ENCODE assay signal across 8 cellular contexts in genomic region chr10:124565565-124566221, GRCh38.
DNase-seq lines count a peak whose midpoint lies in the region; TF ChIP-seq lines count a peak whose summit lies in the region.
"Had no signal": no experiment of that assay in that cellular context is flagged by ENCODE, and none has a peak within 500 bp of the region (broad histone marks: within the 10 kb centered on the region; RNA-seq: fewer than 3 reads in every experiment).

No MANE protein-coding gene starts in this region.

- H3K4me1 Mint-ChIP-seq in H9, result peaks cover 14 to 15% of the 10 kb centered on the region in 2 experiments
- no peaks in the 10 kb centered on the region for H3K4me1 Mint-ChIP-seq in activated CD4-positive, alpha-beta memory T cell treated with anti-CD3 and anti-CD28 coated beads, Interleukin-2, amount 10 ng/mL, durations not matched to agents 7 days and 5 days

- H3K9me3 ChIP-seq in H9 (ENCODE audit: control insufficient read depth, low read depth, low read length), result no peaks in the 10 kb centered on the region
- H3K9me3 ChIP-seq in skeletal muscle tissue (ENCODE audit: control insufficient read depth in 3 of 3, low read length in 3 of 3), result no peaks in the 10 kb centered on the region

- no CpG with 5 or more reads among the region's 27 CpGs for WGBS in H9 (ENCODE audit: extremely low coverage, insufficient read length, low lambda C conversion rate)

- H3K27ac Mint-ChIP-seq in H9, result peak overlapping the region in 1 of 3 experiments; percentile 53; a peak in 2 of 7 replicates
- no peak overlapping the region for H3K27ac Mint-ChIP-seq in activated CD4-positive, alpha-beta memory T cell treated with anti-CD3 and anti-CD28 coated beads, Interleukin-2, amount 10 ng/mL, durations not matched to agents 7 days and 5 days

- no peak overlapping the region for H3T11ph ChIP-seq in H9 (ENCODE audit: low read length)

- CTCF ChIA-PET in activated CD4-positive, alpha-beta memory T cell treated with anti-CD3 and anti-CD28 coated beads, Interleukin-2, amount 10 ng/mL, durations not matched to agents 7 days and 5 days (lab: Charles Lee), result interaction anchor here (1.5 kb wide), 1 partner anchor 20 kb away, joined by 3 read pairs; no protein-coding TSS in a partner anchor

- H3K4me1 ChIP-seq in H9 (ENCODE audit: insufficient read depth, low read length) (peaks cover 6% of the 10 kb centered on the region; the same call in 1 of the 2 replicates), skeletal muscle tissue (ENCODE audit: control insufficient read depth in 3 of 3, insufficient read depth in 3 of 3, low read length in 3 of 3) (peaks cover 22 to 36% (median 27%) of the 10 kb centered on the region in 3 donors)

- H2BK120ac ChIP-seq in H9 (ENCODE audit: low read depth, low read length, poor library complexity, severe bottlenecking), result no peak overlapping the region

- POLR2A ChIA-PET in activated CD4-positive, alpha-beta memory T cell treated with anti-CD3 and anti-CD28 coated beads, Interleukin-2, amount 10 ng/mL, durations not matched to agents 7 days and 5 days (lab: Charles Lee), result interaction anchor here (0.7 kb wide), 1 partner anchor 176 kb away, joined by 3 read pairs; no protein-coding TSS in a partner anchor

- H3K36me3 ChIP-seq in skeletal muscle tissue (ENCODE audit: control insufficient read depth in 3 of 3, insufficient read depth in 3 of 3, low read length in 3 of 3), result no peaks in the 10 kb centered on the region

- no peak overlapping the region for H4K91ac ChIP-seq in H9 (ENCODE audit: insufficient read length, low read depth, low read length)

- H3K9ac ChIP-seq in H9 (ENCODE audit: extremely low read depth, insufficient read length, low read length), result no peak overlapping the region
- peak overlapping the region in 1 of 3 donors; percentile 33 for H3K9ac ChIP-seq in skeletal muscle tissue (ENCODE audit: low read depth in 1 of 3, low read length in 3 of 3)

- no peak overlapping the region; a peak in 1 of 5 replicates for H3K4me3 Mint-ChIP-seq in H9
- no peak overlapping the region for H3K4me3 Mint-ChIP-seq in activated CD4-positive, alpha-beta memory T cell treated with anti-CD3 and anti-CD28 coated beads, Interleukin-2, amount 10 ng/mL, durations not matched to agents 7 days and 5 days

- H3K36me3 Mint-ChIP-seq in H9 (ENCODE audit: insufficient read depth in 1 of 3, low read depth in 3 of 3), result peaks cover 0 to 2% (median 0%) of the 10 kb centered on the region in 3 experiments; a peak in 3 of 7 replicates
- no peaks in the 10 kb centered on the region for H3K36me3 Mint-ChIP-seq in activated CD4-positive, alpha-beta memory T cell treated with anti-CD3 and anti-CD28 coated beads, Interleukin-2, amount 10 ng/mL, durations not matched to agents 7 days and 5 days (ENCODE audit: low read depth)

- peak overlapping the region in 2 of 3 donors; percentile 41 to 56 for H3K4me3 ChIP-seq in skeletal muscle tissue (ENCODE audit: low read length in 3 of 3)

- H2BK12ac ChIP-seq in H9 (ENCODE audit: insufficient read length, low read depth, low read length), result no peak overlapping the region

- no peak overlapping the region for H2BK5ac ChIP-seq in H9 (ENCODE audit: insufficient read length, low read length)

- no peaks in the 10 kb centered on the region; a peak in 2 of 5 replicates for H3K9me3 Mint-ChIP-seq in H9
- H3K9me3 Mint-ChIP-seq in activated CD4-positive, alpha-beta memory T cell treated with anti-CD3 and anti-CD28 coated beads, Interleukin-2, amount 10 ng/mL, durations not matched to agents 7 days and 5 days, result no peaks in the 10 kb centered on the region

- H3K4ac ChIP-seq in H9 (ENCODE audit: low read depth, low read length), result no peak overlapping the region

- no peak overlapping the region for H2BK15ac ChIP-seq in H9 (ENCODE audit: low read depth, low read length)

- H4K20me1 ChIP-seq in H9 (ENCODE audit: control insufficient read depth, insufficient read depth, insufficient read length), result no peaks in the 10 kb centered on the region

- no peak overlapping the region for H4K8ac ChIP-seq in H9 (replicated peaks; ENCODE audit: insufficient read length, low read depth, low read length)

- no peak overlapping the region for H2BK20ac ChIP-seq in H9 (ENCODE audit: low read depth, low read length, poor library complexity, severe bottlenecking)

- H3K27ac ChIP-seq in H9 (ENCODE audit: insufficient read length, low read depth, low read length), result no peak overlapping the region
- peak overlapping the region; percentile 67 for H3K27ac ChIP-seq in skeletal muscle tissue (ENCODE audit: low read depth, low read length)

- no peak overlapping the region for H3K56ac ChIP-seq in H9 (ENCODE audit: insufficient read length, low read depth, low read length)

- TF ChIP-seq CTCF in H9 (conservative IDR thresholded peaks at IDR 0.05), result peak; percentile 90

- DNase-seq in H9, result peak; percentile 87
- peak; percentile 37 for DNase-seq in NCI-H774 (lab: John Stamatoyannopoulos, UW)
- DNase-seq in germinal center (ENCODE audit: low spot score), result peak; percentile 60
- no peak for DNase-seq in activated CD4-positive, alpha-beta memory T cell treated with anti-CD3 and anti-CD28 coated beads, Interleukin-2, amount 10 ng/mL, durations not matched to agents 7 days and 5 days
- DNase-seq in KG1 (lab: John Stamatoyannopoulos, UW), result no peak
- DNase-seq in AG08395 (ENCODE audit: low spot score), result no peak
- DNase-seq: hippocampal formation had no signal

- H2AK5ac ChIP-seq in H9 (ENCODE audit: insufficient read length, low read length), result no peak overlapping the region

- no peak overlapping the region for H2AFZ ChIP-seq in H9 (ENCODE audit: low read length)

- H3K23ac ChIP-seq in H9 (ENCODE audit: insufficient read length, low read depth, low read length), result no peak overlapping the region

- no peaks in the 10 kb centered on the region; the same call in 1 of the 2 replicates for H3K27me3 Mint-ChIP-seq in H9 (ENCODE audit: low read depth)
- peaks cover 3% of the 10 kb centered on the region for H3K27me3 Mint-ChIP-seq in activated CD4-positive, alpha-beta memory T cell treated with anti-CD3 and anti-CD28 coated beads, Interleukin-2, amount 10 ng/mL, durations not matched to agents 7 days and 5 days

- H3K27me3 ChIP-seq in H9 (ENCODE audit: insufficient read depth, low read length), result no peaks in the 10 kb centered on the region
- H3K27me3 ChIP-seq in skeletal muscle tissue (ENCODE audit: control insufficient read depth in 3 of 3, insufficient read depth in 3 of 3, low read length in 3 of 3), result no peaks in the 10 kb centered on the region

- no peak overlapping the region for H3K4me2 ChIP-seq in H9 (ENCODE audit: insufficient read depth, insufficient read length, low read length)

- no peaks in the 10 kb centered on the region for H3K23me2 ChIP-seq in H9 (ENCODE audit: insufficient read length, low read depth, low read length, poor library complexity, severe bottlenecking)

- no peaks in the 10 kb centered on the region for H3K79me2 ChIP-seq in H9 (ENCODE audit: insufficient read depth, low read length)

- no peaks in the 10 kb centered on the region for H3K79me1 ChIP-seq in H9 (ENCODE audit: insufficient read depth, low read depth, low read length, poor library complexity, severe bottlenecking)

- no peak overlapping the region; the same call in 1 of the 2 replicates for H3K14ac ChIP-seq in H9 (ENCODE audit: insufficient read depth, low read length)

- H4K5ac ChIP-seq in H9 (ENCODE audit: insufficient read length, low read depth, low read length), result no peak overlapping the region

- H3K18ac ChIP-seq in H9 (ENCODE audit: insufficient read length, low read depth, low read length), result peak overlapping the region; percentile 11

Comparison
In these comparisons a context has a peak if more than half of its experiments do, and no peak if none do; other contexts are left out.
1. DNase-seq: peak in H9 (single experiment), NCI-H774 (single experiment) and germinal center (single experiment); none in activated CD4-positive, alpha-beta memory T cell treated with anti-CD3 and anti-CD28 coated beads, Interleukin-2, amount 10 ng/mL, durations not matched to agents 7 days and 5 days (single experiment), KG1 (single experiment) and AG08395 (single experiment).